13 cellular contexts compared by ENCODE assay signal in genomic region chr10:3398825-3399646, GRCh38.
DNase-seq lines count a peak whose midpoint lies in the region; ATAC-seq, FAIRE-seq and TF ChIP-seq lines count a peak whose summit lies in the region.
"Had no signal": no experiment of that assay in that cellular context is flagged by ENCODE, and none has a peak within 500 bp of the region (broad histone marks: within the 10 kb centered on the region; RNA-seq: fewer than 3 reads in every experiment).

No MANE protein-coding gene starts in this region.

- peak; percentile 6 for DNase-seq in DMS153 (lab: John Stamatoyannopoulos, UW)
- DNase-seq in DMS153 treated with DMSO at 0.1 percent for 48 hours (lab: John Stamatoyannopoulos, UW; ENCODE audit: unreplicated experiment): no peak
- peak; percentile 84 for DNase-seq in epidermal melanocyte (ENCODE audit: insufficient read length, low spot score)
- DNase-seq in right lobe of liver: peak in 1 of 3 donors; percentile 53
- DNase-seq in urothelium cell line (ENCODE audit: low spot score): peak; percentile 13
- no peak for DNase-seq in NCI-H1694 (lab: John Stamatoyannopoulos, UW)
- no peak for DNase-seq in NCI-H2029 (lab: John Stamatoyannopoulos, UW)
- DNase-seq: activated naive CD4-positive, alpha-beta T cell treated with anti-CD3 and anti-CD28 coated beads, Interleukin-2, amount 50 U/mL, for 16 hours; NCI-H187 had no signal

- 77% methylated on average over 29 of the region's 46 CpGs for WGBS in right lobe of liver (ENCODE audit: insufficient coverage, low coverage, low lambda C conversion rate, missing lambda C conversion rate)

- no peaks in the 10 kb centered on the region for H3K36me3 ChIP-seq in right lobe of liver

- ATAC-seq in right lobe of liver (peak; percentile 66 to 79 (median 75)), HG02938 (IDR thresholded peaks at IDR 0.05; ENCODE audit: unreplicated experiment) (no peak)
- ATAC-seq: activated CD4-positive, CD25-positive, alpha-beta regulatory T cell treated with anti-CD3 and anti-CD28 coated beads, Interleukin-2, amount 50 U/mL, for 24 hours had no signal

- H3K9me3 ChIP-seq in right lobe of liver: no peaks in the 10 kb centered on the region

- no peak for TF ChIP-seq CTCF in right lobe of liver (IDR thresholded peaks at IDR 0.05)

- no peaks in the 10 kb centered on the region for H3K4me1 ChIP-seq in right lobe of liver

- no peaks in the 10 kb centered on the region for H3K27me3 ChIP-seq in right lobe of liver

- no peak for TF ChIP-seq POLR2A in right lobe of liver (IDR thresholded peaks at IDR 0.05)

- peak overlapping the region in 1 of 3 donors; percentile 15 for H3K27ac ChIP-seq in right lobe of liver
- H3K27ac ChIP-seq: 22Rv1 had no signal

- FAIRE-seq in urothelium cell line (lab: Jason Lieb, UNC): no peak
- FAIRE-seq: GM19239 had no signal

- intact Hi-C loops in right lobe of liver (cut with DNase I): no loop called here

- no peak overlapping the region for H3K4me3 ChIP-seq in right lobe of liver

Comparison
In these comparisons a context has a peak if more than half of its experiments do, and no peak if none do; other contexts are left out.
1. DNase-seq: peak in DMS153 (single experiment), epidermal melanocyte (single experiment) and urothelium cell line (single experiment); none in DMS153 treated with DMSO at 0.1 percent for 48 hours (single experiment), NCI-H1694 (single experiment) and NCI-H2029 (single experiment).